12 cellular contexts compared by ENCODE assay signal in the genomic region with DNA sequence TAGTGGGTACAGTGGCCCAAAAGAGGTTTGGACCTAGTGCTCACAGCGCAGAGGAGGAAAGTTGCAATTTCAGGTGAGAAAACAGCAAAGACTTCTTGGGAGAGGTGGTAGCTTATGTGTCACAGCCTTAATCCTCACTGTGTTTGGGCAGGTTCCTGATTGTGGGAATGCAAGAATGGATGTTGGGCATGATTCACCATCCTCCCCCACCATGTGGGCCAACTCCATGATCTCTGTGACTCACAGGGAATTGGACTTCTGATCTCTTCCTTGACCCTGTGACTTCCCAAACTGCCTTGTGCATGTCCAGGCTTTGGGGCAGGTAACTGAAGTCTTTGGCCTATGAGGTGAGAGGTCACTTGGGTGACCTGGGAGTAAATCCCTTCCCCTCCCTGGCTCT. TPM values are rescaled to one million over a fixed set of nuclear protein-coding genes. Genes with fewer than 3 reads are reported as not detected.
DNase-seq lines count a peak whose midpoint lies in the region; ATAC-seq and TF ChIP-seq lines count a peak whose summit lies in the region.
"Had no signal": no experiment of that assay in that cellular context is flagged by ENCODE, and none has a peak within 500 bp of the region (broad histone marks: within the 10 kb centered on the region; RNA-seq: fewer than 3 reads in every experiment).

No MANE protein-coding gene starts in this region.

- intact Hi-C loops in MCF 10A (cut with micrococcal nuclease) = loop anchor here (5.0 kb wide), 3 partner anchors 122 to 647 kb away; no protein-coding TSS in a partner anchor
- intact Hi-C loops in breast epithelium (cut with DNase I; ENCODE audit: low total_unique reads) = no loop called here
- intact Hi-C loops in sciatic nerve (cut with DNase I) = no loop called here

- H3K27me3 Mint-ChIP-seq in MCF 10A (ENCODE audit: insufficient read depth, unreplicated experiment) (no peaks in the 10 kb centered on the region), type B pancreatic cell (peaks cover 21% of the 10 kb centered on the region)
- H3K27me3 Mint-ChIP-seq in naive thymus-derived CD8-positive, alpha-beta T cell = no peaks in the 10 kb centered on the region

- ATAC-seq in sciatic nerve = no peak
- ATAC-seq in naive thymus-derived CD8-positive, alpha-beta T cell = no peak

- POLR2A ChIA-PET in MCF 10A (lab: Yijun Ruan, JAX) = no interaction called here
- POLR2A ChIA-PET in naive thymus-derived CD8-positive, alpha-beta T cell (lab: Charles Lee) = no interaction called here

- no peak for TF ChIP-seq POLR2A in breast epithelium (IDR thresholded peaks at IDR 0.05)

- H3K36me3 Mint-ChIP-seq in MCF 10A (ENCODE audit: insufficient read depth, unreplicated experiment) = no peaks in the 10 kb centered on the region
- no peaks in the 10 kb centered on the region for H3K36me3 Mint-ChIP-seq in type B pancreatic cell
- H3K36me3 Mint-ChIP-seq in naive thymus-derived CD8-positive, alpha-beta T cell = peaks cover 0 to 5% (median 0%) of the 10 kb centered on the region in 3 donors

- H3K9me3 Mint-ChIP-seq in MCF 10A (ENCODE audit: unreplicated experiment) (no peaks in the 10 kb centered on the region), type B pancreatic cell (no peaks in the 10 kb centered on the region)
- peaks cover 0 to 3% (median 0%) of the 10 kb centered on the region in 9 donors for H3K9me3 Mint-ChIP-seq in naive thymus-derived CD8-positive, alpha-beta T cell

- no peaks in the 10 kb centered on the region for H3K27me3 ChIP-seq in breast epithelium
- H3K27me3 ChIP-seq: ovary had no signal

- DNase-seq in MCF 10A (ENCODE audit: unreplicated experiment) = peak; percentile 95
- DNase-seq in breast epithelium (ENCODE audit: low spot score in 2 of 2) = no peak
- peak; percentile 86 for DNase-seq in RPMI7951 (ENCODE audit: low read depth)
- DNase-seq in fibroblast of the aortic adventitia (ENCODE audit: low read depth) = peak; percentile 62
- DNase-seq in type B pancreatic cell (ENCODE audit: extremely low spot score, unreplicated experiment) = no peak
- no peak for DNase-seq in sciatic nerve (ENCODE audit: low spot score)
- DNase-seq in NCI-H1092 (lab: John Stamatoyannopoulos, UW) = no peak
- no peak for DNase-seq in naive thymus-derived CD8-positive, alpha-beta T cell
- DNase-seq: activated naive CD4-positive, alpha-beta T cell treated with Interleukin-2 at 50 U/mL for 16 hours; AML-193; NCI-H2171 treated with DMSO at 0.1 percent for 48 hours; ovary had no signal

- H3K27ac Mint-ChIP-seq in MCF 10A (ENCODE audit: low read depth, unreplicated experiment) (no peak overlapping the region), type B pancreatic cell (no peak overlapping the region)
- H3K27ac Mint-ChIP-seq in naive thymus-derived CD8-positive, alpha-beta T cell = peak overlapping the region in 1 of 10 donors; percentile 32

- no TSS peak for BruUV-seq in MCF 10A (replicated peaks; lab: Mats Ljungman, UMichigan)

- no peak overlapping the region for H3K27ac ChIP-seq in breast epithelium
- H3K27ac ChIP-seq: ovary had no signal

- no peaks in the 10 kb centered on the region for H3K4me1 ChIP-seq in breast epithelium

- H3K36me3 ChIP-seq in breast epithelium = no peaks in the 10 kb centered on the region
- H3K36me3 ChIP-seq: ovary had no signal

- no peak overlapping the region for H3K4me3 ChIP-seq in breast epithelium
- H3K4me3 ChIP-seq in fibroblast of the aortic adventitia (ENCODE audit: low read depth, low read length) = no peak overlapping the region
- H3K4me3 ChIP-seq: ovary had no signal

- H3K4me3 Mint-ChIP-seq in MCF 10A (ENCODE audit: unreplicated experiment) (peak overlapping the region; percentile 83), type B pancreatic cell (peak overlapping the region; percentile 97)
- peak overlapping the region in 5 of 10 donors; percentile 39 to 100 (median 94) for H3K4me3 Mint-ChIP-seq in naive thymus-derived CD8-positive, alpha-beta T cell

- H3K4me1 Mint-ChIP-seq in MCF 10A (ENCODE audit: insufficient read depth, unreplicated experiment) (peaks cover 20% of the 10 kb centered on the region), type B pancreatic cell (ENCODE audit: unreplicated experiment) (peaks cover 9% of the 10 kb centered on the region)
- H3K4me1 Mint-ChIP-seq in naive thymus-derived CD8-positive, alpha-beta T cell = peaks cover 3 to 36% (median 29%) of the 10 kb centered on the region in 4 donors

- CTCF ChIA-PET in MCF 10A (lab: Yijun Ruan, JAX) = interaction anchor here (0.6 kb wide), 1 partner anchor 360 kb away, joined by 3 read pairs; no protein-coding TSS in a partner anchor

- no peaks in the 10 kb centered on the region for H3K9me3 ChIP-seq in breast epithelium
- H3K9me3 ChIP-seq: ovary had no signal

- TF ChIP-seq CTCF in MCF 10A (IDR thresholded peaks at IDR 0.05; ENCODE audit: unreplicated experiment) (no peak), breast epithelium (IDR thresholded peaks at IDR 0.05) (no peak), fibroblast of the aortic adventitia (IDR thresholded peaks at IDR 0.05; ENCODE audit: insufficient read depth, low read length) (no peak), type B pancreatic cell (conservative IDR thresholded peaks at IDR 0.05) (no peak)

RNA-seq across cellular contexts. Expression of gene CHST11, which starts 1.8 kb away (rescaled TPM):
- total RNA-seq in MCF 10A (2022) (4.8 and 5.3 TPM in 2 replicates), breast epithelium (10 to 100 TPM; 12.5 to 16.4 (median 15.5) TPM), fibroblast of the aortic adventitia (ENCODE audit: low replicate concordance) (10.8 and 13.4 TPM in 2 replicates), type B pancreatic cell (ENCODE audit: low replicate concordance) (15.5 and 27.2 TPM in 2 replicates), sciatic nerve (19.2 TPM)
- total RNA-seq in RPMI7951 (2014; rRNA removed; shearing (Covaris generic)) = 36.2 and 38.8 TPM in 2 replicates
- total RNA-seq in naive thymus-derived CD8-positive, alpha-beta T cell = 10 to 100 TPM; 26.8 to 28.4 TPM
- polyA plus RNA-seq in naive thymus-derived CD8-positive, alpha-beta T cell = 10 to 100 TPM; 23.1 to 35.6 (median 26.1) TPM

Comparison
In these comparisons a context has a peak if more than half of its experiments do, and no peak if none do; other contexts are left out.
1. DNase-seq: peak in MCF 10A (single experiment), RPMI7951 (single experiment) and fibroblast of the aortic adventitia (single experiment); none in breast epithelium (0 of 2), type B pancreatic cell (single experiment), sciatic nerve (single experiment), NCI-H1092 (single experiment) and naive thymus-derived CD8-positive, alpha-beta T cell (0 of 10).